ENCODE assay signal across 7 cellular contexts in genomic region chr5:113022661-113023060, GRCh38. TPM values are rescaled to one million over a fixed set of nuclear protein-coding genes. Genes with fewer than 3 reads are reported as not detected.
A peak's percentile ranks its signal among the peaks of the same experiment; 100 is the strongest.
DNase-seq lines count a peak whose midpoint lies in the region; ATAC-seq, FAIRE-seq and TF ChIP-seq lines count a peak whose summit lies in the region.

No MANE protein-coding gene starts in this region.

- ATAC-seq in GM19351 (IDR thresholded peaks at IDR 0.05; ENCODE audit: unreplicated experiment) (peak; percentile 80), HG02938 (IDR thresholded peaks at IDR 0.05; ENCODE audit: unreplicated experiment) (peak; percentile 72), natural killer cell (peak; percentile 91 to 97 (median 96))

- no peaks in the 10 kb centered on the region for H3K79me2 ChIP-seq in SU-DHL-6 (ENCODE audit: insufficient read depth, low read length)

- no peaks in the 10 kb centered on the region for H3K9me3 Mint-ChIP-seq in natural killer cell

- no peaks in the 10 kb centered on the region for H3K9me3 ChIP-seq in SU-DHL-6 (ENCODE audit: insufficient read depth, low read length)
- no peaks in the 10 kb centered on the region for H3K9me3 ChIP-seq in kidney (ENCODE audit: control insufficient read depth in 1 of 2, low read length in 2 of 2)

- peak overlapping the region; percentile 15 for H3K4me2 ChIP-seq in SU-DHL-6 (ENCODE audit: low read depth, low read length, poor library complexity, severe bottlenecking)

- peaks cover 7% of the 10 kb centered on the region for H3K36me3 Mint-ChIP-seq in natural killer cell

- H3K4me3 ChIP-seq in SU-DHL-6 (ENCODE audit: insufficient read depth, low read length, poor library complexity, severe bottlenecking) = no peak overlapping the region
- H3K4me3 ChIP-seq in kidney (ENCODE audit: low read length in 2 of 2) = no peak overlapping the region

- H4K20me1 ChIP-seq in SU-DHL-6 (ENCODE audit: low read depth, low read length) = peaks cover 3% of the 10 kb centered on the region; the same call in 1 of the 2 replicates

- H3K9ac ChIP-seq in SU-DHL-6 (ENCODE audit: low read length) (no peak overlapping the region), kidney (ENCODE audit: low read length in 2 of 2) (no peak overlapping the region)

- no peaks in the 10 kb centered on the region; the same call in 1 of the 2 replicates for H3F3A ChIP-seq in SU-DHL-6 (ENCODE audit: insufficient read depth)

- H3K9me2 ChIP-seq in SU-DHL-6 (replicated peaks; ENCODE audit: insufficient read depth, low read length) = no peaks in the 10 kb centered on the region

- FAIRE-seq in kidney (lab: Jason Lieb, UNC) = no peak

- peak overlapping the region; percentile 82 for H3K4me3 Mint-ChIP-seq in natural killer cell

- peak overlapping the region; percentile 91 to 94 for H3K27ac Mint-ChIP-seq in natural killer cell

- no peak for TF ChIP-seq CTCF in SU-DHL-6 (IDR thresholded peaks at IDR 0.05; ENCODE audit: insufficient read depth, low read length, poor library complexity, severe bottlenecking)
- no peak for TF ChIP-seq CTCF in natural killer cell (IDR thresholded peaks at IDR 0.05)
- TF ChIP-seq CTCF in kidney (IDR thresholded peaks at IDR 0.05; ENCODE audit: borderline replicate concordance, extremely low read depth, insufficient read depth) = no peak

- intact Hi-C loops in natural killer cell (cut with micrococcal nuclease) (loop anchor here (1.0 to 10.0 kb wide), 2 partner anchors 46 to 98 kb away; partner anchors contain the start of genes DCP2 and REEP5), kidney (cut with DNase I) (no loop called here)

- H3K4me1 ChIP-seq in kidney (ENCODE audit: control insufficient read depth in 1 of 2, insufficient read depth in 1 of 2, low read depth in 1 of 2, low read length in 2 of 2) = no peaks in the 10 kb centered on the region

- DNase-seq in natural killer cell = no peak
- no peak for DNase-seq in kidney
- DNase-seq in NCI-H2171 treated with DMSO at 0.1 percent for 48 hours (lab: John Stamatoyannopoulos, UW) = no peak
- DNase-seq in nucleus accumbens (lab: John Stamatoyannopoulos, UW) = no peak

- peak overlapping the region; percentile 30 for H3K27ac ChIP-seq in SU-DHL-6 (ENCODE audit: low read depth, low read length)
- no peak overlapping the region for H3K27ac ChIP-seq in kidney (ENCODE audit: low read depth in 2 of 2, low read length in 2 of 2)

- peaks cover 34 to 56% of the 10 kb centered on the region in 2 donors for H3K4me1 Mint-ChIP-seq in natural killer cell

- H3K36me3 ChIP-seq in SU-DHL-6 (ENCODE audit: low read length) = peaks cover 28% of the 10 kb centered on the region
- peaks cover 10 to 13% of the 10 kb centered on the region in 2 donors for H3K36me3 ChIP-seq in kidney (ENCODE audit: control insufficient read depth in 1 of 2, insufficient read depth in 2 of 2, low read length in 2 of 2)

- no peaks in the 10 kb centered on the region for H3K27me3 Mint-ChIP-seq in natural killer cell (ENCODE audit: low read depth in 2 of 2)

- H3K27me3 ChIP-seq in SU-DHL-6 (ENCODE audit: low read length) = no peaks in the 10 kb centered on the region

- no peak overlapping the region for H2AFZ ChIP-seq in SU-DHL-6 (ENCODE audit: low read depth, low read length, severe bottlenecking)

RNA-seq across cellular contexts. Expression of gene DCP2, which starts 46.1 kb away (rescaled TPM):
- total RNA-seq in natural killer cell (10 to 100 TPM; 69.3 to 82.9 (median 76.7) TPM), kidney (43.0 TPM)
- polyA plus RNA-seq in kidney (ENCODE audit: insufficient read depth, low read depth, low replicate concordance) = 6.9 TPM
